Comparison of ENCODE assay signal across 8 cellular contexts in genomic region chr17:40097931-40098845, GRCh38. TPM values are rescaled to one million over a fixed set of nuclear protein-coding genes. Genes with fewer than 3 reads are reported as not detected.
DNase-seq lines count a peak whose midpoint lies in the region; ATAC-seq and TF ChIP-seq lines count a peak whose summit lies in the region.

No MANE protein-coding gene starts in this region.

- TF ChIP-seq CTCF in activated B cell treated with CpG ODN at 0.5 μM for 24 hours (IDR thresholded peaks at IDR 0.05) (no peak), gastroesophageal sphincter (IDR thresholded peaks at IDR 0.05) (no peak)

- TF ChIP-seq POLR2A in gastroesophageal sphincter (IDR thresholded peaks at IDR 0.05), result no peak

- H3K4me3 Mint-ChIP-seq in T-helper 2 cell treated with Interferon-gamma antibody and Interleukin-4, amounts not matched to agents 5 μg/mL and 100 μg/mL, for 36 hours, result peak overlapping the region; percentile 90
- H3K4me3 Mint-ChIP-seq in activated B cell treated with CpG ODN at 0.5 μM for 24 hours, result peak overlapping the region; percentile 91

- intact Hi-C loops in activated B cell treated with CpG ODN at 0.5 μM for 24 hours (cut with micrococcal nuclease), result loop anchor here (2.0 to 5.0 kb wide), 3 partner anchors 145 to 1246 kb away; partner anchors contain the start of gene RPL23

- POLR2A ChIA-PET in activated B cell treated with CpG ODN at 0.5 μM for 24 hours (lab: Charles Lee), result interaction anchor here (0.5 to 7.8 kb wide), 18 partner anchors 9 to 516 kb away, joined by 3 to 113 read pairs (median 6); partner anchors contain the start of genes CASC3, MED24, MSL1 and PSMD3

- H3K4me3 ChIP-seq in gastroesophageal sphincter, result peak overlapping the region; percentile 33 to 82
- peak overlapping the region; percentile 53 for H3K4me3 ChIP-seq in rectal smooth muscle tissue (ENCODE audit: low read length)

- H3K36me3 Mint-ChIP-seq in T-helper 2 cell treated with Interferon-gamma antibody and Interleukin-4, amounts not matched to agents 5 μg/mL and 100 μg/mL, for 36 hours (ENCODE audit: low read depth), result peaks cover 31% of the 10 kb centered on the region
- peaks cover 33% of the 10 kb centered on the region for H3K36me3 Mint-ChIP-seq in activated B cell treated with CpG ODN at 0.5 μM for 24 hours (ENCODE audit: low read depth)

- H3K27ac ChIP-seq in gastroesophageal sphincter, result peak overlapping the region; percentile 94 to 99 (median 98)
- peak overlapping the region; percentile 95 for H3K27ac ChIP-seq in rectal smooth muscle tissue (ENCODE audit: low read depth, low read length)

- peak overlapping the region; percentile 1 for H3K9ac ChIP-seq in rectal smooth muscle tissue (ENCODE audit: low read length)

- H3K27ac Mint-ChIP-seq in T-helper 2 cell treated with Interferon-gamma antibody and Interleukin-4, amounts not matched to agents 5 μg/mL and 100 μg/mL, for 36 hours, result peak overlapping the region; percentile 81
- H3K27ac Mint-ChIP-seq in activated B cell treated with CpG ODN at 0.5 μM for 24 hours, result peak overlapping the region; percentile 90

- H3K4me1 ChIP-seq in gastroesophageal sphincter (peaks cover 18 to 81% (median 68%) of the 10 kb centered on the region in 3 donors), rectal smooth muscle tissue (ENCODE audit: control insufficient read depth, insufficient read depth, low read length) (peaks cover 60% of the 10 kb centered on the region)

- 7 to 20% methylated on average over 3 to 7 of the region's 9 CpGs for WGBS in gastroesophageal sphincter (ENCODE audit: low coverage in 1 of 2), 2 donors

- H3K36me3 ChIP-seq in gastroesophageal sphincter (peaks cover 0 to 42% of the 10 kb centered on the region in 2 donors), rectal smooth muscle tissue (ENCODE audit: control insufficient read depth, insufficient read depth, low read length) (peaks cover 35% of the 10 kb centered on the region)

- H3K9me3 ChIP-seq in gastroesophageal sphincter, result no peaks in the 10 kb centered on the region

- H3K27me3 Mint-ChIP-seq in T-helper 2 cell treated with Interferon-gamma antibody and Interleukin-4, amounts not matched to agents 5 μg/mL and 100 μg/mL, for 36 hours (ENCODE audit: low read depth), result no peaks in the 10 kb centered on the region
- H3K27me3 Mint-ChIP-seq in activated B cell treated with CpG ODN at 0.5 μM for 24 hours, result no peaks in the 10 kb centered on the region

- CTCF ChIA-PET in activated B cell treated with CpG ODN at 0.5 μM for 24 hours (lab: Charles Lee), result interaction anchor here (1.1 to 9.1 kb wide), 6 partner anchors 12 to 70 kb away, joined by 3 to 79 read pairs (median 6); no protein-coding TSS in a partner anchor

- H3K4me1 Mint-ChIP-seq in T-helper 2 cell treated with Interferon-gamma antibody and Interleukin-4, amounts not matched to agents 5 μg/mL and 100 μg/mL, for 36 hours (ENCODE audit: low read depth), result peaks cover 61% of the 10 kb centered on the region
- peaks cover 71% of the 10 kb centered on the region for H3K4me1 Mint-ChIP-seq in activated B cell treated with CpG ODN at 0.5 μM for 24 hours

- H3K27me3 ChIP-seq in gastroesophageal sphincter, result no peaks in the 10 kb centered on the region
- H3K27me3 ChIP-seq in rectal smooth muscle tissue (ENCODE audit: control insufficient read depth, insufficient read depth, low read length), result no peaks in the 10 kb centered on the region

- H3K9me3 Mint-ChIP-seq in T-helper 2 cell treated with Interferon-gamma antibody and Interleukin-4, amounts not matched to agents 5 μg/mL and 100 μg/mL, for 36 hours, result no peaks in the 10 kb centered on the region
- H3K9me3 Mint-ChIP-seq in activated B cell treated with CpG ODN at 0.5 μM for 24 hours, result no peaks in the 10 kb centered on the region

- ATAC-seq in activated B cell treated with CpG ODN at 0.5 μM for 24 hours (ENCODE audit: low read depth) (no peak), gastroesophageal sphincter (peak; percentile 11), GM18517 (IDR thresholded peaks at IDR 0.05; ENCODE audit: unreplicated experiment) (no peak), GM18511 (IDR thresholded peaks at IDR 0.05; ENCODE audit: unreplicated experiment) (no peak)

- no peak for DNase-seq in T-helper 2 cell treated with Interferon-gamma antibody and Interleukin-4, amounts not matched to agents 5 μg/mL and 100 μg/mL, for 36 hours (ENCODE audit: low spot score)
- DNase-seq in T-helper 2 cell (no peak), activated B cell treated with CpG ODN at 0.5 μM for 24 hours (no peak), OCI-M2 (lab: John Stamatoyannopoulos, UW; ENCODE audit: unreplicated experiment) (no peak)

- TF ChIP-seq EP300 in gastroesophageal sphincter (IDR thresholded peaks at IDR 0.05), result no peak

RNA-seq across cellular contexts. Expression of gene NR1D1, which starts 2.2 kb away (rescaled TPM):
- 5.5 and 6.1 TPM in 2 replicates for total RNA-seq in activated B cell treated with CpG ODN at 0.5 μM for 24 hours
- total RNA-seq in gastroesophageal sphincter, result 10 to 100 TPM in 3 of 4 donors, 1 to 10 TPM in 1; 1.5 to 20.4 (median 18.3) TPM

RNA-seq across cellular contexts. Expression of gene MSL1, which starts 23.6 kb away (rescaled TPM):
- total RNA-seq in activated B cell treated with CpG ODN at 0.5 μM for 24 hours (84.5 and 101 TPM in 2 replicates), gastroesophageal sphincter (100 to 1,000 TPM in 1 of 4 donors, 10 to 100 TPM in 3; 67.0 to 107 (median 88.1) TPM)

RNA-seq across cellular contexts. Expression of gene THRA, which starts 35.4 kb away (rescaled TPM):
- total RNA-seq in activated B cell treated with CpG ODN at 0.5 μM for 24 hours, result 5.4 and 5.9 TPM in 2 replicates
- 100 to 1,000 TPM in 2 of 4 donors, 10 to 100 TPM in 2; 84.8 to 133 (median 102) TPM for total RNA-seq in gastroesophageal sphincter

RNA-seq across cellular contexts. Expression of gene CASC3, which starts 42.1 kb away (rescaled TPM):
- total RNA-seq in activated B cell treated with CpG ODN at 0.5 μM for 24 hours (110 and 119 TPM in 2 replicates), gastroesophageal sphincter (100 to 1,000 TPM in 1 of 4 donors, 10 to 100 TPM in 3; 63.1 to 114 (median 89.1) TPM)

RNA-seq across cellular contexts. Expression of gene MED24, which starts 44.0 kb away (rescaled TPM):
- total RNA-seq in activated B cell treated with CpG ODN at 0.5 μM for 24 hours (110 and 127 TPM in 2 replicates), gastroesophageal sphincter (10 to 100 TPM; 42.1 to 57.9 (median 50.3) TPM)

Comparison
In these comparisons a context has a peak if more than half of its experiments do, and no peak if none do; other contexts are left out.
1. RNA of gene THRA, which starts 35.4 kb away (total RNA-seq): 84.8 to 133 TPM in gastroesophageal sphincter; 5.4 to 5.9 TPM in activated B cell treated with CpG ODN at 0.5 μM for 24 hours; every median in the first group is over 10 times any median in the second.